ENCODE assay signal across 32 cellular contexts in the genomic region with DNA sequence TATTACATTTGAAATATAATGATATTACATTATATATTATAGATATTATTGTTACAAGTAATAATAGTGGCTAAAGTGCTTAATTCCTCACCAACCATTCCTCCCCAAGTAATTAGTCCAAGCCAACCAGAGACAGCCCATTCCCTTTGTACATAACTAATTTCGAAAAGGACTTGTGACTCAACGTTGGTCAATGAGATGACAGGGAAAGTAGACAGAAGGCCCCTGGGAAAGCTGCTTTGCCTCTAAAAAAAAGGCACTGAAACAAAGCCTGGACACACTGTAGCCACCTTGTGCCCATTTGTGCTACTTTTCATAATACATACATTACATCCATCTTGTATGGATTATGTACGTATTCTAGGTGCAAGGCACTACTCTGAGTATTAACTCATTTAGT. TPM values are rescaled to one million over a fixed set of nuclear protein-coding genes. Genes with fewer than 3 reads are reported as not detected.
DNase-seq lines count a peak whose midpoint lies in the region; ATAC-seq and FAIRE-seq lines count a peak whose summit lies in the region.
"Had no signal": no experiment of that assay in that cellular context is flagged by ENCODE, and none has a peak within 500 bp of the region (broad histone marks: within the 10 kb centered on the region; RNA-seq: fewer than 3 reads in every experiment).

No MANE protein-coding gene starts in this region.

- H3K27me3 Mint-ChIP-seq in activated naive CD4-positive, alpha-beta T cell treated with anti-CD3 and anti-CD28 coated beads for 36 hours (ENCODE audit: low read depth) = peaks cover 8% of the 10 kb centered on the region

- H3K79me1 ChIP-seq in mesenchymal stem cell (replicated peaks; ENCODE audit: low read length, poor library complexity, severe bottlenecking) = no peaks in the 10 kb centered on the region

- peak overlapping the region in 1 of 2 experiments; percentile 84 for H2BK12ac ChIP-seq in mesenchymal stem cell (ENCODE audit: low read length in 2 of 2)

- ATAC-seq in GM21576 (IDR thresholded peaks at IDR 0.05; ENCODE audit: unreplicated experiment) = no peak
- ATAC-seq: A549; activated CD8-positive, alpha-beta T cell treated with anti-CD3 and anti-CD28 coated beads for 36 hours; naive thymus-derived CD4-positive, alpha-beta T cell had no signal

- no peak overlapping the region for H3K18ac ChIP-seq in mesenchymal stem cell (ENCODE audit: low read depth in 1 of 2, low read length in 2 of 2)

- no peaks in the 10 kb centered on the region for H3K9me3 ChIP-seq in mesenchymal stem cell (ENCODE audit: control insufficient read depth, low read length)
- H3K9me3 ChIP-seq: A549, ascending aorta, esophagus squamous epithelium, HAP-1, thoracic aorta, vagina had no signal

- H2BK120ac ChIP-seq in mesenchymal stem cell (ENCODE audit: low read depth, low read length) = no peak overlapping the region

- peaks cover 0 to 11% of the 10 kb centered on the region in 2 experiments for H3K36me3 ChIP-seq in mesenchymal stem cell (ENCODE audit: control insufficient read depth in 1 of 2, insufficient read depth in 2 of 2, low read depth in 1 of 2, low read length in 2 of 2)
- H3K36me3 ChIP-seq: ascending aorta, esophagus squamous epithelium, HAP-1, thoracic aorta, vagina had no signal

- no peak overlapping the region for H2AFZ ChIP-seq in mesenchymal stem cell (ENCODE audit: low read depth, low read length)

- no peak overlapping the region for H4K91ac ChIP-seq in mesenchymal stem cell (ENCODE audit: low read length)

- FAIRE-seq in GM19239 (lab: Jason Lieb, UNC) = no peak
- FAIRE-seq: A549 had no signal

- no peaks in the 10 kb centered on the region for H3K4me1 Mint-ChIP-seq in activated naive CD4-positive, alpha-beta T cell treated with anti-CD3 and anti-CD28 coated beads for 36 hours (ENCODE audit: low read depth)
- H3K4me1 Mint-ChIP-seq: activated naive CD8-positive, alpha-beta T cell treated with anti-CD3 and anti-CD28 coated beads for 36 hours; naive thymus-derived CD4-positive, alpha-beta T cell had no signal

- H2AK5ac ChIP-seq in mesenchymal stem cell (ENCODE audit: low read length, severe bottlenecking) = peak overlapping the region; percentile 65

- no peak overlapping the region for H2BK5ac ChIP-seq in mesenchymal stem cell (ENCODE audit: low read depth, low read length, poor library complexity, severe bottlenecking)

- H3K4me1 ChIP-seq in mesenchymal stem cell (ENCODE audit: control insufficient read depth, insufficient read depth, low read depth, low read length) = peaks cover 12% of the 10 kb centered on the region
- H3K4me1 ChIP-seq: HAP-1 had no signal

- H3K23ac ChIP-seq in mesenchymal stem cell (ENCODE audit: low read length in 2 of 2) = no peak overlapping the region

- H3K9ac ChIP-seq in mesenchymal stem cell (ENCODE audit: low read length) = peak overlapping the region; percentile 48

- H2BK15ac ChIP-seq in mesenchymal stem cell (ENCODE audit: low read depth, poor library complexity, severe bottlenecking) = no peak overlapping the region

- H3K4me2 ChIP-seq in mesenchymal stem cell (ENCODE audit: low read length, poor library complexity, severe bottlenecking) = no peak overlapping the region

- no peak overlapping the region for H3K4me3 ChIP-seq in mesenchymal stem cell (ENCODE audit: insufficient read depth in 1 of 2, low read depth in 1 of 2, low read length in 2 of 2)
- H3K4me3 ChIP-seq: A549, ascending aorta, esophagus squamous epithelium, HAP-1, thoracic aorta, vagina had no signal

- CTCF ChIA-PET in activated naive CD4-positive, alpha-beta T cell treated with anti-CD3 and anti-CD28 coated beads for 36 hours (lab: Charles Lee) = interaction anchor here (0.7 kb wide), 1 partner anchor 13 kb away, joined by 3 read pairs; no protein-coding TSS in a partner anchor

- H4K8ac ChIP-seq in mesenchymal stem cell (ENCODE audit: low read length) = no peak overlapping the region

- no peaks in the 10 kb centered on the region for H3K27me3 ChIP-seq in mesenchymal stem cell (ENCODE audit: control insufficient read depth in 1 of 2, insufficient read depth in 1 of 2, low read length in 2 of 2)
- H3K27me3 ChIP-seq: ascending aorta, esophagus squamous epithelium, vagina had no signal

- no peak overlapping the region for H3K27ac Mint-ChIP-seq in activated naive CD4-positive, alpha-beta T cell treated with anti-CD3 and anti-CD28 coated beads for 36 hours
- H3K27ac Mint-ChIP-seq: activated CD8-positive, alpha-beta T cell treated with anti-CD3 and anti-CD28 coated beads for 36 hours; activated naive CD8-positive, alpha-beta T cell treated with anti-CD3 and anti-CD28 coated beads for 36 hours; endodermal cell; stimulated activated naive CD8-positive, alpha-beta T cell treated with anti-CD3 and anti-CD28 coated beads, Interleukin-15, Interleukin-2, amounts not matched to agents 100 ng/mL and 50 ng/mL, for 24 hours; T-helper 1 cell treated with Interleukin-12 subunit alpha and Interleukin-12 subunit beta and Interleukin-4 antibody, amounts not matched to agents 30 μg/mL and 1 μg/mL, for 36 hours had no signal

- DNase-seq in AG08395 (ENCODE audit: low spot score) = peak; percentile 34
- DNase-seq in HCEC 1CT = peak; percentile 73
- peak; percentile 67 for DNase-seq in RPMI7951 (ENCODE audit: low read depth)
- DNase-seq in mesenchymal stem cell = peak; percentile 63
- no peak for DNase-seq in activated naive CD4-positive, alpha-beta T cell treated with anti-CD3 and anti-CD28 coated beads for 36 hours
- no peak for DNase-seq in NCI-H1417 treated with DMSO at 0.1 percent for 48 hours (lab: John Stamatoyannopoulos, UW)
- no peak for DNase-seq in GM19239 (ENCODE audit: insufficient read length, low spot score)
- DNase-seq: activated CD4-positive, CD25-positive, alpha-beta regulatory T cell treated with anti-CD3 and anti-CD28 coated beads, Interleukin-2, amount 50 U/mL, for 72 hours; activated CD8-positive, alpha-beta T cell treated with anti-CD3 and anti-CD28 coated beads for 36 hours; activated naive CD8-positive, alpha-beta T cell treated with anti-CD3 and anti-CD28 coated beads for 36 hours; caudate nucleus; COR-L47; DMS53; endodermal cell; esophagus squamous epithelium; islet precursor cell; Karpas-422; midbrain; naive thymus-derived CD4-positive, alpha-beta T cell; NCI-H1105; NCI-H1930; NCI-H526; small intestine had no signal

- H3K14ac ChIP-seq in mesenchymal stem cell (ENCODE audit: low read length in 2 of 2) = no peak overlapping the region

- intact Hi-C loops in activated naive CD4-positive, alpha-beta T cell treated with anti-CD3 and anti-CD28 coated beads for 36 hours (cut with micrococcal nuclease) = no loop called here

- H3K4ac ChIP-seq in mesenchymal stem cell (ENCODE audit: low read depth in 1 of 2, low read length in 2 of 2) = no peak overlapping the region

- H3K4me3 Mint-ChIP-seq in activated naive CD4-positive, alpha-beta T cell treated with anti-CD3 and anti-CD28 coated beads for 36 hours = no peak overlapping the region
- H3K4me3 Mint-ChIP-seq: activated CD8-positive, alpha-beta T cell treated with anti-CD3 and anti-CD28 coated beads for 36 hours; activated naive CD8-positive, alpha-beta T cell treated with anti-CD3 and anti-CD28 coated beads for 36 hours; endodermal cell; naive thymus-derived CD4-positive, alpha-beta T cell; stimulated activated naive CD8-positive, alpha-beta T cell treated with anti-CD3 and anti-CD28 coated beads, Interleukin-15, Interleukin-2, amounts not matched to agents 100 ng/mL and 50 ng/mL, for 24 hours; T-helper 1 cell treated with Interleukin-12 subunit alpha and Interleukin-12 subunit beta and Interleukin-4 antibody, amounts not matched to agents 30 μg/mL and 1 μg/mL, for 36 hours had no signal

- no peaks in the 10 kb centered on the region for H3K36me3 Mint-ChIP-seq in activated naive CD4-positive, alpha-beta T cell treated with anti-CD3 and anti-CD28 coated beads for 36 hours (ENCODE audit: low read depth)
- H3K36me3 Mint-ChIP-seq: activated naive CD8-positive, alpha-beta T cell treated with anti-CD3 and anti-CD28 coated beads for 36 hours; naive thymus-derived CD4-positive, alpha-beta T cell had no signal

- WGBS in mesenchymal stem cell = 74% methylated on average over 3 of the region's 3 CpGs

- no peak overlapping the region for H3K27ac ChIP-seq in mesenchymal stem cell (ENCODE audit: low read length, poor library complexity, severe bottlenecking)
- H3K27ac ChIP-seq: A549, ascending aorta, esophagus squamous epithelium, RWPE1, thoracic aorta, vagina had no signal

- no peaks in the 10 kb centered on the region for H3K9me3 Mint-ChIP-seq in activated naive CD4-positive, alpha-beta T cell treated with anti-CD3 and anti-CD28 coated beads for 36 hours
- H3K9me3 Mint-ChIP-seq: activated CD8-positive, alpha-beta T cell treated with anti-CD3 and anti-CD28 coated beads for 36 hours; activated naive CD8-positive, alpha-beta T cell treated with anti-CD3 and anti-CD28 coated beads for 36 hours; endodermal cell; naive thymus-derived CD4-positive, alpha-beta T cell; stimulated activated naive CD8-positive, alpha-beta T cell treated with anti-CD3 and anti-CD28 coated beads, Interleukin-15, Interleukin-2, amounts not matched to agents 100 ng/mL and 50 ng/mL, for 24 hours; T-helper 1 cell treated with Interleukin-12 subunit alpha and Interleukin-12 subunit beta and Interleukin-4 antibody, amounts not matched to agents 30 μg/mL and 1 μg/mL, for 36 hours had no signal

RNA-seq across cellular contexts. Expression of a gene that starts 28.8 kb away (rescaled TPM):
- total RNA-seq in RPMI7951 (2014; rRNA removed; shearing (Covaris generic)) = 95.0 and 103 TPM in 2 replicates
- polyA plus RNA-seq in mesenchymal stem cell (2013, experiment 1 of 2) = 8.9 TPM
- 9.2 TPM for polyA plus RNA-seq in mesenchymal stem cell (2013, experiment 2 of 2)
- not detected for total RNA-seq in activated naive CD4-positive, alpha-beta T cell treated with anti-CD3 and anti-CD28 coated beads for 36 hours
- total RNA-seq: activated CD8-positive, alpha-beta T cell treated with anti-CD3 and anti-CD28 coated beads for 36 hours; activated naive CD8-positive, alpha-beta T cell treated with anti-CD3 and anti-CD28 coated beads for 36 hours had no signal
- polyA plus RNA-seq: naive thymus-derived CD4-positive, alpha-beta T cell had no signal

Comparison
In these comparisons a context has a peak if more than half of its experiments do, and no peak if none do; other contexts are left out.
1. DNase-seq: peak in AG08395 (single experiment), HCEC 1CT (single experiment), RPMI7951 (single experiment) and mesenchymal stem cell (single experiment); none in activated naive CD4-positive, alpha-beta T cell treated with anti-CD3 and anti-CD28 coated beads for 36 hours (single experiment), NCI-H1417 treated with DMSO at 0.1 percent for 48 hours (single experiment) and GM19239 (single experiment).
2. RNA of a gene that starts 28.8 kb away (total RNA-seq): 95.0 to 103 TPM in RPMI7951; not detected in activated naive CD4-positive, alpha-beta T cell treated with anti-CD3 and anti-CD28 coated beads for 36 hours; every median in the first group is over 10 times any median in the second.